Comparison of ENCODE assay signal across 11 cellular contexts in genomic region chr6:6221829-6222535, GRCh38.
A peak's percentile ranks its signal among the peaks of the same experiment; 100 is the strongest.
DNase-seq lines count a peak whose midpoint lies in the region; ATAC-seq and TF ChIP-seq lines count a peak whose summit lies in the region.
"Had no signal": no experiment of that assay in that cellular context is flagged by ENCODE, and none has a peak within 500 bp of the region (broad histone marks: within the 10 kb centered on the region; RNA-seq: fewer than 3 reads in every experiment).

No MANE protein-coding gene starts in this region.

- H3K4me3 Mint-ChIP-seq in activated naive CD8-positive, alpha-beta T cell treated with anti-CD3 and anti-CD28 coated beads for 36 hours: no peak overlapping the region
- no peak overlapping the region for H3K4me3 Mint-ChIP-seq in natural killer cell
- H3K4me3 Mint-ChIP-seq: central memory CD8-positive, alpha-beta T cell had no signal

- H3K27me3 ChIP-seq in foreskin keratinocyte: no peaks in the 10 kb centered on the region

- H3K4me3 ChIP-seq in GM12864 (ENCODE audit: low read depth, low read length): no peak overlapping the region
- no peak overlapping the region for H3K4me3 ChIP-seq in Jurkat, Clone E6-1 (ENCODE audit: low read length)
- H3K4me3 ChIP-seq: prostate gland had no signal

- no peak overlapping the region for H3K27ac ChIP-seq in foreskin keratinocyte
- H3K27ac ChIP-seq: prostate gland had no signal

- intact Hi-C loops in natural killer cell (cut with micrococcal nuclease): no loop called here

- TF ChIP-seq CTCF in GM12864 (IDR thresholded peaks at IDR 0.05; ENCODE audit: low read depth, low read length, missing control alignments) (peak; percentile 59), foreskin keratinocyte (conservative IDR thresholded peaks at IDR 0.05) (no peak), natural killer cell (IDR thresholded peaks at IDR 0.05) (no peak)

- ATAC-seq in foreskin keratinocyte (no peak), natural killer cell (no peak)

- H3K36me3 Mint-ChIP-seq in activated naive CD8-positive, alpha-beta T cell treated with anti-CD3 and anti-CD28 coated beads for 36 hours: no peaks in the 10 kb centered on the region
- H3K36me3 Mint-ChIP-seq in natural killer cell: no peaks in the 10 kb centered on the region

- peaks cover 46% of the 10 kb centered on the region for H3K27me3 Mint-ChIP-seq in activated naive CD8-positive, alpha-beta T cell treated with anti-CD3 and anti-CD28 coated beads for 36 hours
- peaks cover 23 to 43% of the 10 kb centered on the region in 2 donors for H3K27me3 Mint-ChIP-seq in natural killer cell (ENCODE audit: low read depth in 2 of 2)

- no peaks in the 10 kb centered on the region for H3K4me1 ChIP-seq in foreskin keratinocyte
- H3K4me1 ChIP-seq: prostate gland had no signal

- no peaks in the 10 kb centered on the region for H3K4me1 Mint-ChIP-seq in activated naive CD8-positive, alpha-beta T cell treated with anti-CD3 and anti-CD28 coated beads for 36 hours
- no peaks in the 10 kb centered on the region for H3K4me1 Mint-ChIP-seq in natural killer cell
- H3K4me1 Mint-ChIP-seq: central memory CD8-positive, alpha-beta T cell had no signal

- no peaks in the 10 kb centered on the region for H3K9me3 Mint-ChIP-seq in activated naive CD8-positive, alpha-beta T cell treated with anti-CD3 and anti-CD28 coated beads for 36 hours
- no peaks in the 10 kb centered on the region for H3K9me3 Mint-ChIP-seq in natural killer cell
- H3K9me3 Mint-ChIP-seq: central memory CD8-positive, alpha-beta T cell had no signal

- DNase-seq in GM12864 (ENCODE audit: low read depth) (no peak), medulla oblongata (ENCODE audit: extremely low spot score) (peak; percentile 10), foreskin keratinocyte (no peak), NCI-H146 (lab: John Stamatoyannopoulos, UW) (no peak), natural killer cell (no peak)
- peak; percentile 34 for DNase-seq in Jurkat, Clone E6-1 (ENCODE audit: low read depth, low spot score)
- peak; percentile 3 for DNase-seq in activated naive CD8-positive, alpha-beta T cell treated with anti-CD3 and anti-CD28 coated beads for 36 hours
- DNase-seq: IMR-90, SHP77 treated with DMSO at 0.1 percent for 48 hours had no signal

- no peak overlapping the region for H3K27ac Mint-ChIP-seq in activated naive CD8-positive, alpha-beta T cell treated with anti-CD3 and anti-CD28 coated beads for 36 hours
- H3K27ac Mint-ChIP-seq in natural killer cell: no peak overlapping the region

Comparison
In these comparisons a context has a peak if more than half of its experiments do, and no peak if none do; other contexts are left out.
1. DNase-seq: peak in Jurkat, Clone E6-1 (single experiment), activated naive CD8-positive, alpha-beta T cell treated with anti-CD3 and anti-CD28 coated beads for 36 hours (single experiment) and medulla oblongata (single experiment); none in GM12864 (single experiment), foreskin keratinocyte (0 of 2), NCI-H146 (single experiment) and natural killer cell (single experiment).